ENCODE assay signal across 8 cellular contexts in the genomic region with DNA sequence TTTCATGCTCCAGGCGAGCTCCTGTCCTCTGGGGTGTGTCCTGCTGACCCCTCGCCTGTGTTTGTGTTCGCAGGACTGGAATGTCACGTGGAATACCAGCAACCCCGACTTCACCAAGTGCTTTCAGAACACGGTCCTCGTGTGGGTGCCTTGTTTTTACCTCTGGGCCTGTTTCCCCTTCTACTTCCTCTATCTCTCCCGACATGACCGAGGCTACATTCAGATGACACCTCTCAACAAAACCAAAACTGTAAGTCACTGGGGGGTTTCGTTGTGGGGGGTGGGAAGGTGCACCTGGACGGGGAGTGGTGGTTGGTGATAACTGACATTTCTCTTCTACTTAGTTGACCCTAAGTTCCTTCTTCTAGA. TPM values are rescaled to one million over a fixed set of nuclear protein-coding genes. Genes with fewer than 3 reads are reported as not detected.
A peak's percentile ranks its signal among the peaks of the same experiment; 100 is the strongest.
DNase-seq lines count a peak whose midpoint lies in the region; ATAC-seq, FAIRE-seq and TF ChIP-seq lines count a peak whose summit lies in the region.

No MANE protein-coding gene starts in this region.

- POLR2A ChIA-PET in activated CD4-positive, alpha-beta T cell treated with anti-CD3 and anti-CD28 coated beads, Interleukin-2, amount 10 ng/mL, durations not matched to agents 7 days and 5 days (lab: Charles Lee) = no interaction called here

- H3K9me3 Mint-ChIP-seq in activated CD4-positive, alpha-beta T cell treated with anti-CD3 and anti-CD28 coated beads, Interleukin-2, amount 10 ng/mL, durations not matched to agents 7 days and 5 days = no peaks in the 10 kb centered on the region
- H3K9me3 Mint-ChIP-seq in stimulated activated naive CD8-positive, alpha-beta T cell treated with anti-CD3 and anti-CD28 coated beads, Interleukin-15, amount 100 ng/mL, for 72 hours = peaks cover 0 to 4% of the 10 kb centered on the region in 2 donors

- intact Hi-C loops in prostate gland (cut with DNase I) = no loop called here
- intact Hi-C loops in pancreas (cut with DNase I) = no loop called here

- H3K4me1 ChIP-seq in prostate gland (replicated peaks) (no peaks in the 10 kb centered on the region), pancreas (peaks cover 0 to 8% (median 8%) of the 10 kb centered on the region in 3 donors)

- H3K9me3 ChIP-seq in T-helper 17 cell (ENCODE audit: control insufficient read depth, low read length, poor library complexity, severe bottlenecking) (no peaks in the 10 kb centered on the region), prostate gland (no peaks in the 10 kb centered on the region), pancreas (no peaks in the 10 kb centered on the region)

- WGBS in prostate gland = 88% methylated on average over 11 of the region's 11 CpGs
- 86 to 88% methylated on average over 11 of the region's 11 CpGs for whole genome bisulfite sequencing in pancreas, 2 donors

- no peak overlapping the region for H3K4me3 Mint-ChIP-seq in activated CD4-positive, alpha-beta T cell treated with anti-CD3 and anti-CD28 coated beads, Interleukin-2, amount 10 ng/mL, durations not matched to agents 7 days and 5 days
- H3K4me3 Mint-ChIP-seq in T-helper 17 cell = peak overlapping the region; percentile 82
- peak overlapping the region; percentile 10 to 66 for H3K4me3 Mint-ChIP-seq in stimulated activated naive CD8-positive, alpha-beta T cell treated with anti-CD3 and anti-CD28 coated beads, Interleukin-15, amount 100 ng/mL, for 72 hours

- TF ChIP-seq CTCF in prostate gland (IDR thresholded peaks at IDR 0.05) (no peak), pancreas (IDR thresholded peaks at IDR 0.05) (no peak)

- H3K27me3 ChIP-seq in prostate gland (replicated peaks; ENCODE audit: insufficient read depth) (no peaks in the 10 kb centered on the region), pancreas (no peaks in the 10 kb centered on the region)

- no peak for DNase-seq in activated CD4-positive, alpha-beta T cell treated with anti-CD3 and anti-CD28 coated beads, Interleukin-2, amount 10 ng/mL, durations not matched to agents 7 days and 5 days
- DNase-seq in activated CD4-positive, alpha-beta T cell treated with anti-CD3 and anti-CD28 coated beads, Interleukin-2, amount 50 U/mL, for 4 hours = no peak
- DNase-seq in T-helper 17 cell (no peak), prostate gland (ENCODE audit: low spot score) (no peak), pancreas (no peak), NCI-H524 treated with DMSO at 0.1 percent for 48 hours (lab: John Stamatoyannopoulos, UW) (no peak)
- DNase-seq in stimulated activated naive CD8-positive, alpha-beta T cell treated with anti-CD3 and anti-CD28 coated beads, Interleukin-15, amount 100 ng/mL, for 72 hours = no peak

- CTCF ChIA-PET in activated CD4-positive, alpha-beta T cell treated with anti-CD3 and anti-CD28 coated beads, Interleukin-2, amount 10 ng/mL, durations not matched to agents 7 days and 5 days (lab: Charles Lee) = no interaction called here

- TF ChIP-seq POLR2A in prostate gland (IDR thresholded peaks at IDR 0.05) = no peak

- H3K27ac ChIP-seq in prostate gland (no peak overlapping the region), pancreas (no peak overlapping the region)

- peaks cover 39% of the 10 kb centered on the region for H3K36me3 Mint-ChIP-seq in activated CD4-positive, alpha-beta T cell treated with anti-CD3 and anti-CD28 coated beads, Interleukin-2, amount 10 ng/mL, durations not matched to agents 7 days and 5 days (ENCODE audit: low read depth)
- peaks cover 2% of the 10 kb centered on the region for H3K36me3 Mint-ChIP-seq in T-helper 17 cell (ENCODE audit: low read depth)

- no peaks in the 10 kb centered on the region for H3K27me3 Mint-ChIP-seq in activated CD4-positive, alpha-beta T cell treated with anti-CD3 and anti-CD28 coated beads, Interleukin-2, amount 10 ng/mL, durations not matched to agents 7 days and 5 days
- no peaks in the 10 kb centered on the region for H3K27me3 Mint-ChIP-seq in T-helper 17 cell
- no peaks in the 10 kb centered on the region for H3K27me3 Mint-ChIP-seq in stimulated activated naive CD8-positive, alpha-beta T cell treated with anti-CD3 and anti-CD28 coated beads, Interleukin-15, amount 100 ng/mL, for 72 hours

- peak overlapping the region; percentile 74 for H3K27ac Mint-ChIP-seq in activated CD4-positive, alpha-beta T cell treated with anti-CD3 and anti-CD28 coated beads, Interleukin-2, amount 10 ng/mL, durations not matched to agents 7 days and 5 days
- peak overlapping the region; percentile 93 for H3K27ac Mint-ChIP-seq in T-helper 17 cell
- H3K27ac Mint-ChIP-seq in stimulated activated naive CD8-positive, alpha-beta T cell treated with anti-CD3 and anti-CD28 coated beads, Interleukin-15, amount 100 ng/mL, for 72 hours = peak overlapping the region; percentile 51 to 90

- no peak for FAIRE-seq in pancreas (lab: Jason Lieb, UNC)

- peaks cover 19% of the 10 kb centered on the region for H3K4me1 Mint-ChIP-seq in activated CD4-positive, alpha-beta T cell treated with anti-CD3 and anti-CD28 coated beads, Interleukin-2, amount 10 ng/mL, durations not matched to agents 7 days and 5 days
- H3K4me1 Mint-ChIP-seq in T-helper 17 cell = peaks cover 22% of the 10 kb centered on the region
- peaks cover 31% of the 10 kb centered on the region for H3K4me1 Mint-ChIP-seq in stimulated activated naive CD8-positive, alpha-beta T cell treated with anti-CD3 and anti-CD28 coated beads, Interleukin-15, amount 100 ng/mL, for 72 hours

- ATAC-seq in HG02884 (IDR thresholded peaks at IDR 0.05; ENCODE audit: unreplicated experiment) (peak; percentile 73), T-helper 17 cell (peak; percentile 37), pancreas (no peak)
- ATAC-seq in stimulated activated naive CD8-positive, alpha-beta T cell treated with anti-CD3 and anti-CD28 coated beads, Interleukin-15, amount 100 ng/mL, for 72 hours = no peak

- H3K36me3 ChIP-seq in prostate gland (no peaks in the 10 kb centered on the region), pancreas (no peaks in the 10 kb centered on the region)

- H3K4me3 ChIP-seq in prostate gland (no peak overlapping the region), pancreas (no peak overlapping the region)

RNA-seq across cellular contexts. Expression of a gene that starts 58.3 kb away (rescaled TPM):
- 10 to 100 TPM; 51.7 to 55.2 TPM for total RNA-seq in activated CD4-positive, alpha-beta T cell treated with anti-CD3 and anti-CD28 coated beads, Interleukin-2, amount 10 ng/mL, durations not matched to agents 7 days and 5 days
- total RNA-seq in T-helper 17 cell = 10 to 100 TPM; 66.0 to 67.0 TPM
- 10 to 100 TPM; 33.4 to 87.7 TPM for total RNA-seq in prostate gland
- 10 to 100 TPM in 4 of 6 donors, 1 to 10 TPM in 2; 8.5 to 16.8 (median 11.5) TPM for total RNA-seq in pancreas
- 10 to 100 TPM; 11.6 to 12.5 TPM for polyA plus RNA-seq in pancreas

Comparison
In these comparisons a context has a peak if more than half of its experiments do, and no peak if none do; other contexts are left out.
1. ATAC-seq: peak in HG02884 (single experiment) and T-helper 17 cell (single experiment); none in stimulated activated naive CD8-positive, alpha-beta T cell treated with anti-CD3 and anti-CD28 coated beads, Interleukin-15, amount 100 ng/mL, for 72 hours (single experiment) and pancreas (0 of 4).
2. Peak in every context shown above with its lines, with median percentiles within 50 percentile points of each other: H3K27ac Mint-ChIP-seq.